Comparison of ENCODE assay signal across 14 cellular contexts in genomic region chr5:150428978-150429377, GRCh38.
"Had no signal": no experiment of that assay in that cellular context is flagged by ENCODE, and none has a peak within 500 bp of the region (broad histone marks: within the 10 kb centered on the region; RNA-seq: fewer than 3 reads in every experiment).

No MANE protein-coding gene starts in this region.

- H3K4me3 ChIP-seq: body of pancreas, lower lobe of right lung, thyroid gland had no signal

- H3K4me3 Mint-ChIP-seq: activated naive CD4-positive, alpha-beta T cell treated with anti-CD3 and anti-CD28 coated beads, Interleukin-2, amount 50 U/mL, for 24 hours; natural killer cell; stimulated activated naive CD8-positive, alpha-beta T cell treated with anti-CD3 and anti-CD28 coated beads, Interleukin-15, amount 100 ng/mL, for 72 hours had no signal

- H3K27ac Mint-ChIP-seq: activated naive CD4-positive, alpha-beta T cell treated with anti-CD3 and anti-CD28 coated beads, Interleukin-2, amount 50 U/mL, for 24 hours; natural killer cell; stimulated activated naive CD8-positive, alpha-beta T cell treated with anti-CD3 and anti-CD28 coated beads, Interleukin-15, amount 100 ng/mL, for 72 hours had no signal

- H3K27me3 Mint-ChIP-seq: activated naive CD4-positive, alpha-beta T cell treated with anti-CD3 and anti-CD28 coated beads, Interleukin-2, amount 50 U/mL, for 24 hours had no signal

- H3K9me3 ChIP-seq: body of pancreas, lower lobe of right lung, thyroid gland had no signal

- H3K36me3 Mint-ChIP-seq: activated naive CD4-positive, alpha-beta T cell treated with anti-CD3 and anti-CD28 coated beads, Interleukin-2, amount 50 U/mL, for 24 hours; natural killer cell had no signal

- ATAC-seq: natural killer cell; SK-N-SH treated with all-trans-retinoic acid at 6 μM for 48 hours; stimulated activated naive CD8-positive, alpha-beta T cell treated with anti-CD3 and anti-CD28 coated beads, Interleukin-15, amount 100 ng/mL, for 72 hours had no signal

- H3K9me3 Mint-ChIP-seq: activated naive CD4-positive, alpha-beta T cell treated with anti-CD3 and anti-CD28 coated beads, Interleukin-2, amount 50 U/mL, for 24 hours; natural killer cell; stimulated activated naive CD8-positive, alpha-beta T cell treated with anti-CD3 and anti-CD28 coated beads, Interleukin-15, amount 100 ng/mL, for 72 hours had no signal

- H3K36me3 ChIP-seq: lower lobe of right lung, thyroid gland had no signal

- H3K27me3 ChIP-seq: body of pancreas, thyroid gland had no signal

- DNase-seq: activated CD4-positive, alpha-beta T cell treated with anti-CD3 and anti-CD28 coated beads, Interleukin-2, amount 50 U/mL, for 4 hours; activated CD4-positive, CD25-positive, alpha-beta regulatory T cell treated with anti-CD3 and anti-CD28 coated beads, Interleukin-2, amount 50 U/mL, for 72 hours; activated T-cell treated with anti-CD3 and anti-CD28 coated beads, Interleukin-2, amount 50 U/mL, for 1 hour; dermis blood vessel endothelial cell; lower lobe of right lung; natural killer cell; occipital lobe; stimulated activated CD4-positive, alpha-beta T cell treated with anti-CD3 and anti-CD28 coated beads, Interleukin-2, amount 100 ng/mL, for 48 hours; stimulated activated naive CD8-positive, alpha-beta T cell treated with anti-CD3 and anti-CD28 coated beads, Interleukin-15, amount 100 ng/mL, for 72 hours; T-helper 2 cell; thyroid gland had no signal

- H3K4me1 ChIP-seq: lower lobe of right lung had no signal

- H3K4me1 Mint-ChIP-seq: activated naive CD4-positive, alpha-beta T cell treated with anti-CD3 and anti-CD28 coated beads, Interleukin-2, amount 50 U/mL, for 24 hours; natural killer cell; stimulated activated naive CD8-positive, alpha-beta T cell treated with anti-CD3 and anti-CD28 coated beads, Interleukin-15, amount 100 ng/mL, for 72 hours had no signal
